34 cellular contexts compared by ENCODE assay signal in the genomic region with DNA sequence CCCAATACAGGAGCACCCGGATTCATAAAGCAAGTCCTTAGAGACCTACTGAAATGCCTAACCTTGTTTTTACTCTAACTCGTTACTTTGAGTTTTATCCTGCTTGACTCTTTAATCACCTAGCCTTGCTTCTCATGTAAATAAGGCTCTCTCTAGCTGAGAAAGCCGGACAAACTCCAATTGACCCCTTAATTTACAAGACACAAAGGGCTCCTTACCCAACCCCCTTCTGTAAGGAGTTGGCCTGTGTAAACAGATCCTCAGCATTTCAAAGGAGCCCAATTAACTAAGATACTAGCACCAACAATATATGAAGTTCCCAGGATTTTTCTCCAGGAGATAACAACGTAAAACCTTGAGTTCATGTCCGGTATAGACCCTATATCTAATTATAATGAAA.
"Had no signal": no experiment of that assay in that cellular context is flagged by ENCODE, and none has a peak within 500 bp of the region (broad histone marks: within the 10 kb centered on the region; RNA-seq: fewer than 3 reads in every experiment).

No MANE protein-coding gene starts in this region.

- H3K4me3 Mint-ChIP-seq: activated CD4-positive, alpha-beta T cell treated with anti-CD3 and anti-CD28 coated beads, Interleukin-2, amount 10 ng/mL, durations not matched to agents 24 days and 14 days; activated CD8-positive, alpha-beta T cell treated with anti-CD3 and anti-CD28 coated beads, Interleukin-2, amount 10 ng/mL, durations not matched to agents 7 days and 5 days; activated naive CD4-positive, alpha-beta T cell treated with anti-CD3 and anti-CD28 coated beads for 36 hours; activated T-cell treated with anti-CD3 and anti-CD28 coated beads, Interleukin-2, amount 50 U/mL, for 4 hours; activated T-helper 1 cell treated with anti-CD3 and anti-CD28 coated beads, Interleukin-12 subunit alpha, Interleukin-12 subunit beta, Interleukin-2, Interleukin-4 antibody, amounts not matched to agents 30 ng/mL and 10 ng/mL and 1 ng/mL, durations not matched to agents 14 hours and 24 hours and 36 hours had no signal

- H3K27me3 ChIP-seq: brain microvascular endothelial cell had no signal

- DNase-seq: activated CD4-positive, alpha-beta T cell treated with anti-CD3 and anti-CD28 coated beads, Interleukin-2, amount 10 ng/mL, durations not matched to agents 24 days and 14 days; activated CD4-positive, alpha-beta T cell treated with anti-CD3 and anti-CD28 coated beads, Interleukin-2, amount 50 U/mL, for 4 hours; activated CD8-positive, alpha-beta memory T cell treated with anti-CD3 and anti-CD28 coated beads, Interleukin-2, amount 50 U/mL, for 4 hours; activated CD8-positive, alpha-beta T cell treated with anti-CD3 and anti-CD28 coated beads, Interleukin-2, amount 10 ng/mL, durations not matched to agents 7 days and 5 days; activated gamma-delta T cell treated with Interleukin-2 at 50 U/mL for 16 hours; activated naive CD4-positive, alpha-beta T cell treated with anti-CD3 and anti-CD28 coated beads for 36 hours; activated T-cell treated with anti-CD3 and anti-CD28 coated beads for 4 hours; activated T-cell treated with anti-CD3 and anti-CD28 coated beads, Interleukin-2, amount 50 U/mL, for 4 hours; amniotic stem cell; aorta; brain microvascular endothelial cell; central memory CD4-positive, alpha-beta T cell; MM.1S; MV-4-11; NCI-H1092; NCI-H1436 treated with DMSO at 0.1 percent for 48 hours; NCI-H187; NCI-H2029 treated with DMSO at 0.1 percent for 48 hours; NCI-H2107; NCI-H2171; NCI-H510A; NCI-H526; NCI-H748 treated with DMSO at 0.1 percent for 48 hours; NK-92 treated with Interleukin-12 subunit alpha and Interleukin-12 subunit beta, amount 100 ng/mL, for 24 hours; PC-9; SIG-M5; T1000; WERI-Rb-1 had no signal

- H3K4me1 Mint-ChIP-seq: activated CD4-positive, alpha-beta T cell treated with anti-CD3 and anti-CD28 coated beads, Interleukin-2, amount 10 ng/mL, durations not matched to agents 24 days and 14 days had no signal

- H3K4me2 ChIP-seq: KMS-11, PC-9 had no signal

- H3K4me3 ChIP-seq: PC-9 had no signal

- H3K27ac Mint-ChIP-seq: activated CD4-positive, alpha-beta T cell treated with anti-CD3 and anti-CD28 coated beads, Interleukin-2, amount 10 ng/mL, durations not matched to agents 24 days and 14 days; activated CD8-positive, alpha-beta T cell treated with anti-CD3 and anti-CD28 coated beads, Interleukin-2, amount 10 ng/mL, durations not matched to agents 7 days and 5 days; activated naive CD4-positive, alpha-beta T cell treated with anti-CD3 and anti-CD28 coated beads for 36 hours; activated naive CD4-positive, alpha-beta T cell treated with anti-CD3 and anti-CD28 coated beads, Interleukin-2, amount 50 U/mL, for 72 hours; activated T-helper 1 cell treated with anti-CD3 and anti-CD28 coated beads, Interleukin-12 subunit alpha, Interleukin-12 subunit beta, Interleukin-2, Interleukin-4 antibody, amounts not matched to agents 30 ng/mL and 10 ng/mL and 1 ng/mL, durations not matched to agents 14 hours and 24 hours and 36 hours had no signal

- H3K27ac ChIP-seq: brain microvascular endothelial cell, KMS-11, PC-9, RWPE1, WERI-Rb-1 had no signal

- H3K9me3 Mint-ChIP-seq: activated CD4-positive, alpha-beta T cell treated with anti-CD3 and anti-CD28 coated beads, Interleukin-2, amount 10 ng/mL, durations not matched to agents 24 days and 14 days; activated naive CD4-positive, alpha-beta T cell treated with anti-CD3 and anti-CD28 coated beads for 36 hours; activated naive CD4-positive, alpha-beta T cell treated with anti-CD3 and anti-CD28 coated beads, Interleukin-2, amount 50 U/mL, for 72 hours; activated T-cell treated with anti-CD3 and anti-CD28 coated beads, Interleukin-2, amount 50 U/mL, for 4 hours; activated T-helper 1 cell treated with anti-CD3 and anti-CD28 coated beads, Interleukin-12 subunit alpha, Interleukin-12 subunit beta, Interleukin-2, Interleukin-4 antibody, amounts not matched to agents 30 ng/mL and 10 ng/mL and 1 ng/mL, durations not matched to agents 14 hours and 24 hours and 36 hours had no signal

- ATAC-seq: activated CD8-positive, alpha-beta T cell treated with anti-CD3 and anti-CD28 coated beads, Interleukin-2, amount 10 ng/mL, durations not matched to agents 7 days and 5 days; activated naive CD4-positive, alpha-beta T cell treated with anti-CD3 and anti-CD28 coated beads, Interleukin-2, amount 50 U/mL, for 72 hours; activated T-cell treated with anti-CD3 and anti-CD28 coated beads, Interleukin-2, amount 50 U/mL, for 4 hours; Right ventricle myocardium inferior; SK-N-SH treated with all-trans-retinoic acid at 6 μM for 48 hours had no signal

- H3K36me3 ChIP-seq: brain microvascular endothelial cell, WERI-Rb-1 had no signal

- H3K9ac ChIP-seq: KMS-11 had no signal

- H3K27me3 Mint-ChIP-seq: activated CD4-positive, alpha-beta T cell treated with anti-CD3 and anti-CD28 coated beads, Interleukin-2, amount 10 ng/mL, durations not matched to agents 24 days and 14 days had no signal

- H2AFZ ChIP-seq: PC-9 had no signal
